In genomic region chr7:151711906-151712771, GRCh38 we compare ENCODE assay signal across 14 cellular contexts.
DNase-seq lines count a peak whose midpoint lies in the region; ATAC-seq and TF ChIP-seq lines count a peak whose summit lies in the region.
"Had no signal": no experiment of that assay in that cellular context is flagged by ENCODE, and none has a peak within 500 bp of the region (broad histone marks: within the 10 kb centered on the region; RNA-seq: fewer than 3 reads in every experiment).

No MANE protein-coding gene starts in this region.

- no peak overlapping the region for H3K56ac ChIP-seq in mesendoderm (ENCODE audit: low read length)

- WGBS in mesendoderm (ENCODE audit: extremely low coverage, insufficient coverage, low lambda C conversion rate): no CpG with 5 or more reads among the region's 25 CpGs

- no peak for TF ChIP-seq POLR2A in Peyer's patch (IDR thresholded peaks at IDR 0.05)

- no peaks in the 10 kb centered on the region for H3K4me1 ChIP-seq in mesendoderm (ENCODE audit: control insufficient read depth, low read depth, low read length)
- peaks cover 0 to 27% (median 2%) of the 10 kb centered on the region in 4 donors for H3K4me1 ChIP-seq in Peyer's patch
- H3K4me1 ChIP-seq: adrenal gland had no signal

- H3K27me3 Mint-ChIP-seq in natural killer cell (ENCODE audit: low read depth in 2 of 2): no peaks in the 10 kb centered on the region
- H3K27me3 Mint-ChIP-seq: CD4-positive, CD25-positive, alpha-beta regulatory T cell had no signal

- no peak overlapping the region for H3K27ac Mint-ChIP-seq in natural killer cell
- H3K27ac Mint-ChIP-seq: CD4-positive, CD25-positive, alpha-beta regulatory T cell had no signal

- no peak overlapping the region for H3K4ac ChIP-seq in mesendoderm (ENCODE audit: low read depth, low read length)

- H3K36me3 Mint-ChIP-seq in natural killer cell: no peaks in the 10 kb centered on the region

- H3K36me3 ChIP-seq in mesendoderm (ENCODE audit: control insufficient read depth, insufficient read depth, low read length): no peaks in the 10 kb centered on the region
- no peaks in the 10 kb centered on the region for H3K36me3 ChIP-seq in Peyer's patch
- H3K36me3 ChIP-seq: adrenal gland had no signal

- intact Hi-C loops in natural killer cell (cut with micrococcal nuclease): no loop called here

- no peak overlapping the region for H3K23ac ChIP-seq in mesendoderm (ENCODE audit: low read length)

- no peaks in the 10 kb centered on the region for H3K79me1 ChIP-seq in mesendoderm (ENCODE audit: low read length)

- no peak overlapping the region for H2BK120ac ChIP-seq in mesendoderm (ENCODE audit: low read depth, low read length)

- peak in 2 of 3 donors; percentile 32 to 65 for ATAC-seq in natural killer cell

- H3K9me3 Mint-ChIP-seq in natural killer cell: no peaks in the 10 kb centered on the region

- peaks cover 6 to 11% of the 10 kb centered on the region in 2 donors for H3K4me1 Mint-ChIP-seq in natural killer cell

- no peak overlapping the region for H2AK5ac ChIP-seq in mesendoderm (ENCODE audit: low read length)

- no peak overlapping the region for H2BK5ac ChIP-seq in mesendoderm (ENCODE audit: low read length)

- no peak overlapping the region for H2BK15ac ChIP-seq in mesendoderm (replicated peaks; ENCODE audit: low read depth)

- no peak overlapping the region for H4K5ac ChIP-seq in mesendoderm (ENCODE audit: low read length)

- in situ Hi-C loops in Caki2 (cut with HindIII; ENCODE audit: low pct_unique_long_range_greater_than_20kb, low sequenced_read_pairs): no loop called here

- no peak for TF ChIP-seq CTCF in natural killer cell (IDR thresholded peaks at IDR 0.05)
- no peak for TF ChIP-seq CTCF in Peyer's patch (IDR thresholded peaks at IDR 0.05)

- no peak overlapping the region for H3K4me3 Mint-ChIP-seq in natural killer cell
- H3K4me3 Mint-ChIP-seq: CD4-positive, CD25-positive, alpha-beta regulatory T cell had no signal

- DNase-seq in Caki2 (ENCODE audit: low read depth): peak; percentile 97
- DNase-seq in M059J (ENCODE audit: low read depth): peak; percentile 41
- no peak for DNase-seq in natural killer cell
- DNase-seq in mesendoderm: no peak
- DNase-seq in 8988T: no peak
- DNase-seq in Peyer's patch: no peak
- no peak for DNase-seq in NCI-H2227 treated with DMSO at 0.1 percent for 48 hours (lab: John Stamatoyannopoulos, UW)
- DNase-seq: CD4-positive, CD25-positive, alpha-beta regulatory T cell; effector memory CD4-positive, alpha-beta T cell; NCI-H1417 treated with DMSO at 0.1 percent for 48 hours had no signal

- H3K4me3 ChIP-seq in mesendoderm (ENCODE audit: low read length) (no peak overlapping the region), Peyer's patch (no peak overlapping the region)
- H3K4me3 ChIP-seq: adrenal gland, hepatocyte, SK-N-MC had no signal

- no peak overlapping the region for H4K8ac ChIP-seq in mesendoderm (ENCODE audit: low read depth, low read length)

- H3K4me2 ChIP-seq in mesendoderm (ENCODE audit: low read length): no peak overlapping the region
- H3K4me2 ChIP-seq: hepatocyte had no signal

- H3K9me3 ChIP-seq in Peyer's patch: no peaks in the 10 kb centered on the region
- H3K9me3 ChIP-seq: adrenal gland had no signal

- no peak overlapping the region for H3K18ac ChIP-seq in mesendoderm (ENCODE audit: low read length)

- H3K79me2 ChIP-seq in mesendoderm (ENCODE audit: control insufficient read depth, insufficient read depth, low read length): no peaks in the 10 kb centered on the region
- H3K79me2 ChIP-seq: hepatocyte had no signal

- no peak overlapping the region for H3K9ac ChIP-seq in mesendoderm (ENCODE audit: low read length)

- H3K27me3 ChIP-seq in mesendoderm (ENCODE audit: insufficient read depth, low read length, poor library complexity) (no peaks in the 10 kb centered on the region), Peyer's patch (no peaks in the 10 kb centered on the region)
- H3K27me3 ChIP-seq: adrenal gland, hepatocyte had no signal

- H3K27ac ChIP-seq in angular gyrus (ENCODE audit: low read depth, low read length) (peak overlapping the region; percentile 41), mesendoderm (ENCODE audit: low read depth, low read length) (no peak overlapping the region), Peyer's patch (peak overlapping the region in 1 of 4 donors; percentile 94)
- H3K27ac ChIP-seq: adrenal gland, hepatocyte, SK-N-MC had no signal

Comparison
In these comparisons a context has a peak if more than half of its experiments do, and no peak if none do; other contexts are left out.
1. DNase-seq: peak in Caki2 (single experiment) and M059J (single experiment); none in natural killer cell (single experiment), mesendoderm (single experiment), 8988T (single experiment), Peyer's patch (0 of 3) and NCI-H2227 treated with DMSO at 0.1 percent for 48 hours (single experiment).